ENCODE assay signal across 8 cellular contexts in genomic region chr7:16298221-16298620, GRCh38.
"Had no signal": no experiment of that assay in that cellular context is flagged by ENCODE, and none has a peak within 500 bp of the region (broad histone marks: within the 10 kb centered on the region; RNA-seq: fewer than 3 reads in every experiment).

No MANE protein-coding gene starts in this region.

- H3K4me1 ChIP-seq: HAP-1 had no signal

- FAIRE-seq: H1, HepG2 had no signal

- ATAC-seq: GM23338, HCT116, HepG2 had no signal

- H3K36me3 ChIP-seq: HAP-1 had no signal

- H3K27ac ChIP-seq: HL-60 had no signal

- H3K9me3 ChIP-seq: HAP-1 had no signal

- H3K4me3 ChIP-seq: GM23338, HAP-1 had no signal

- DNase-seq: H7, HFFc6 had no signal
